In genomic region chr1:44831516-44831915, GRCh38 we compare ENCODE assay signal across 31 cellular contexts. TPM values are rescaled to one million over a fixed set of nuclear protein-coding genes. Genes with fewer than 3 reads are reported as not detected.
DNase-seq lines count a peak whose midpoint lies in the region; ATAC-seq and TF ChIP-seq lines count a peak whose summit lies in the region.
"Had no signal": no experiment of that assay in that cellular context is flagged by ENCODE, and none has a peak within 500 bp of the region (broad histone marks: within the 10 kb centered on the region; RNA-seq: fewer than 3 reads in every experiment).

No MANE protein-coding gene starts in this region.

- H3K27ac Mint-ChIP-seq in activated CD8-positive, alpha-beta T cell treated with anti-CD3 and anti-CD28 coated beads, Interleukin-2, amount 10 ng/mL, durations not matched to agents 7 days and 5 days = no peak overlapping the region
- H3K27ac Mint-ChIP-seq: activated CD4-positive, alpha-beta T cell treated with anti-CD3 and anti-CD28 coated beads, Interleukin-2, amount 10 ng/mL, durations not matched to agents 24 days and 14 days; activated CD8-positive, alpha-beta memory T cell treated with anti-CD3 and anti-CD28 coated beads, Interleukin-2, amount 10 ng/mL, durations not matched to agents 7 days and 5 days; CD8-positive, alpha-beta T cell; H9; stimulated activated memory B cell treated with anti-CD40 and anti-IgM and Interleukin-4, amounts not matched to agents 10 μg/mL and 1 μg/mL and 100 μg/mL, for 72 hours had no signal

- no peak for TF ChIP-seq CTCF in HEK293 (tag by site-specific recombination; IDR thresholded peaks at IDR 0.05)

- POLR2A ChIA-PET in HEK293 (lab: Yijun Ruan, JAX) = interaction anchor here (0.9 to 3.4 kb wide), 4 partner anchors 10 to 31 kb away, joined by 4 to 9 read pairs (median 8); partner anchors contain the start of genes PLK3 and PTCH2
- POLR2A ChIA-PET in activated CD8-positive, alpha-beta T cell treated with anti-CD3 and anti-CD28 coated beads, Interleukin-2, amount 10 ng/mL, durations not matched to agents 7 days and 5 days (lab: Charles Lee) = interaction anchor here (0.5 to 16.3 kb wide), 7 partner anchors 11 to 651 kb away, joined by 3 to 564 read pairs (median 5); partner anchors contain the start of genes RNU5D-1 and UROD

- peaks cover 8% of the 10 kb centered on the region for H3K4me1 Mint-ChIP-seq in activated CD8-positive, alpha-beta T cell treated with anti-CD3 and anti-CD28 coated beads, Interleukin-2, amount 10 ng/mL, durations not matched to agents 7 days and 5 days (ENCODE audit: low read depth)

- H3K4me3 Mint-ChIP-seq in activated CD8-positive, alpha-beta T cell treated with anti-CD3 and anti-CD28 coated beads, Interleukin-2, amount 10 ng/mL, durations not matched to agents 7 days and 5 days = no peak overlapping the region
- H3K4me3 Mint-ChIP-seq: activated CD4-positive, alpha-beta T cell treated with anti-CD3 and anti-CD28 coated beads, Interleukin-2, amount 10 ng/mL, durations not matched to agents 24 days and 14 days; activated CD8-positive, alpha-beta memory T cell treated with anti-CD3 and anti-CD28 coated beads, Interleukin-2, amount 10 ng/mL, durations not matched to agents 7 days and 5 days; CD8-positive, alpha-beta T cell; central memory CD8-positive, alpha-beta T cell; H9; stimulated activated memory B cell treated with anti-CD40 and anti-IgM and Interleukin-4, amounts not matched to agents 10 μg/mL and 1 μg/mL and 100 μg/mL, for 72 hours had no signal

- no peak overlapping the region for H3K4me3 ChIP-seq in HEK293 (ENCODE audit: low read depth, low read length)
- H3K4me3 ChIP-seq in SK-N-MC = peak overlapping the region; percentile 23; the same call in 1 of the 2 replicates
- H3K4me3 ChIP-seq: right lobe of liver, suprapubic skin, uterus had no signal

- no peaks in the 10 kb centered on the region for H3K9me3 Mint-ChIP-seq in activated CD8-positive, alpha-beta T cell treated with anti-CD3 and anti-CD28 coated beads, Interleukin-2, amount 10 ng/mL, durations not matched to agents 7 days and 5 days (ENCODE audit: insufficient read depth)
- H3K9me3 Mint-ChIP-seq: activated CD4-positive, alpha-beta T cell treated with anti-CD3 and anti-CD28 coated beads, Interleukin-2, amount 10 ng/mL, durations not matched to agents 24 days and 14 days; CD8-positive, alpha-beta T cell; central memory CD8-positive, alpha-beta T cell; H9; stimulated activated memory B cell treated with anti-CD40 and anti-IgM and Interleukin-4, amounts not matched to agents 10 μg/mL and 1 μg/mL and 100 μg/mL, for 72 hours had no signal

- no peaks in the 10 kb centered on the region for H3K36me3 Mint-ChIP-seq in activated CD8-positive, alpha-beta T cell treated with anti-CD3 and anti-CD28 coated beads, Interleukin-2, amount 10 ng/mL, durations not matched to agents 7 days and 5 days (ENCODE audit: low read depth)
- H3K36me3 Mint-ChIP-seq: activated CD8-positive, alpha-beta memory T cell treated with anti-CD3 and anti-CD28 coated beads, Interleukin-2, amount 10 ng/mL, durations not matched to agents 7 days and 5 days; CD8-positive, alpha-beta T cell; stimulated activated memory B cell treated with anti-CD40 and anti-IgM and Interleukin-4, amounts not matched to agents 10 μg/mL and 1 μg/mL and 100 μg/mL, for 72 hours had no signal

- peaks cover 0 to 27% of the 10 kb centered on the region in 2 experiments; a peak in 1 of 3 replicates for H3K36me3 ChIP-seq in HEK293 (ENCODE audit: control insufficient read depth in 2 of 2, insufficient read depth in 1 of 2, low read length in 2 of 2)
- H3K36me3 ChIP-seq in SK-N-MC (ENCODE audit: insufficient read depth, low read length) = no peaks in the 10 kb centered on the region
- H3K36me3 ChIP-seq: right lobe of liver, suprapubic skin, uterus, WERI-Rb-1 had no signal

- H3K9me3 ChIP-seq in HEK293 (ENCODE audit: control insufficient read depth, insufficient read depth, low read depth, low read length) (no peaks in the 10 kb centered on the region), SK-N-MC (ENCODE audit: low read depth, low read length) (no peaks in the 10 kb centered on the region)
- H3K9me3 ChIP-seq: right lobe of liver, suprapubic skin, uterus had no signal

- DNase-seq in NCI-H1436 (lab: John Stamatoyannopoulos, UW) (peak; percentile 39), NCI-H1436 treated with DMSO at 0.1 percent for 48 hours (lab: John Stamatoyannopoulos, UW) (no peak), SK-N-MC (ENCODE audit: low read depth, low spot score) (no peak), posterior vena cava (ENCODE audit: low spot score) (peak; percentile 75)
- DNase-seq in activated CD8-positive, alpha-beta T cell treated with anti-CD3 and anti-CD28 coated beads, Interleukin-2, amount 10 ng/mL, durations not matched to agents 7 days and 5 days = no peak
- no peak for DNase-seq in stimulated activated naive CD4-positive, alpha-beta T cell (lab: John Stamatoyannopoulos, UW)
- DNase-seq: activated CD4-positive, alpha-beta T cell treated with anti-CD3 and anti-CD28 coated beads, Interleukin-2, amount 10 ng/mL, durations not matched to agents 24 days and 14 days; activated CD8-positive, alpha-beta memory T cell treated with anti-CD3 and anti-CD28 coated beads, Interleukin-2, amount 10 ng/mL, durations not matched to agents 7 days and 5 days; activated naive CD4-positive, alpha-beta T cell treated with Interleukin-2 at 50 U/mL for 16 hours; AML-193; CD8-positive, alpha-beta T cell; DMS153; hypothalamus; MV-4-11; NCI-H2029; NCI-H526; SHP77; stimulated activated CD4-positive, alpha-beta T cell treated with anti-CD3 and anti-CD28 coated beads, Interleukin-4, amount 100 ng/mL, for 24 hours; SW 1271; T-helper 9 cell; uterus; WERI-Rb-1 had no signal

- no peak for ATAC-seq in HG03378 (IDR thresholded peaks at IDR 0.05; ENCODE audit: unreplicated experiment)
- ATAC-seq in activated CD8-positive, alpha-beta T cell treated with anti-CD3 and anti-CD28 coated beads, Interleukin-2, amount 10 ng/mL, durations not matched to agents 7 days and 5 days = no peak
- ATAC-seq: activated CD8-positive, alpha-beta memory T cell treated with anti-CD3 and anti-CD28 coated beads, Interleukin-2, amount 10 ng/mL, durations not matched to agents 7 days and 5 days; CD8-positive, alpha-beta T cell; right lobe of liver; stimulated activated memory B cell treated with anti-CD40 and anti-IgM and Interleukin-4, amounts not matched to agents 10 μg/mL and 1 μg/mL and 100 μg/mL, for 72 hours had no signal

- intact Hi-C loops in posterior vena cava (cut with DNase I) = loop anchor here (10.0 kb wide), 2 partner anchors 47 to 183 kb away; partner anchors contain the start of genes BEST4 (in 1 of the 2), HECTD3 (in 1 of the 2) and UROD (in 1 of the 2)

- H3K27ac ChIP-seq in HEK293 (ENCODE audit: extremely low read depth, low read depth, low read length) (0 out of 2 replicates have a peak overlapping the region, but pooled peaks have one; percentile 29), SK-N-MC (peak overlapping the region; percentile 49)
- H3K27ac ChIP-seq: right lobe of liver, suprapubic skin, uterus, WERI-Rb-1 had no signal

- CTCF ChIA-PET in HEK293 (lab: Yijun Ruan, JAX) = interaction anchor here (0.6 to 1.5 kb wide), 3 partner anchors 37 to 399 kb away, joined by 3 to 6 read pairs (median 3); no protein-coding TSS in a partner anchor
- CTCF ChIA-PET in activated CD8-positive, alpha-beta T cell treated with anti-CD3 and anti-CD28 coated beads, Interleukin-2, amount 10 ng/mL, durations not matched to agents 7 days and 5 days (lab: Charles Lee) = interaction anchor here (0.9 to 1.7 kb wide), 2 partner anchors 10 to 33 kb away, joined by 3 to 5 read pairs; no protein-coding TSS in a partner anchor

- peak overlapping the region; percentile 56 for H3K9ac ChIP-seq in SK-N-MC (ENCODE audit: insufficient read length)

- no peaks in the 10 kb centered on the region for H3K27me3 Mint-ChIP-seq in activated CD8-positive, alpha-beta T cell treated with anti-CD3 and anti-CD28 coated beads, Interleukin-2, amount 10 ng/mL, durations not matched to agents 7 days and 5 days (ENCODE audit: low read depth)
- H3K27me3 Mint-ChIP-seq: activated CD4-positive, alpha-beta T cell treated with anti-CD3 and anti-CD28 coated beads, Interleukin-2, amount 10 ng/mL, durations not matched to agents 24 days and 14 days; activated CD8-positive, alpha-beta memory T cell treated with anti-CD3 and anti-CD28 coated beads, Interleukin-2, amount 10 ng/mL, durations not matched to agents 7 days and 5 days; central memory CD8-positive, alpha-beta T cell; stimulated activated memory B cell treated with anti-CD40 and anti-IgM and Interleukin-4, amounts not matched to agents 10 μg/mL and 1 μg/mL and 100 μg/mL, for 72 hours had no signal

- H3K4me1 ChIP-seq in HEK293 (ENCODE audit: control insufficient read depth, insufficient read depth, low read length) = peaks cover 11% of the 10 kb centered on the region
- H3K4me1 ChIP-seq: right lobe of liver, uterus had no signal

TF ChIP-seq in HEK293, 187 proteins besides CTCF, POLR2A, EP300 and RAD21 (continues in another document):
- peak; percentile 84 for TF ChIP-seq ZBTB20 (tag by site-specific recombination; IDR thresholded peaks at IDR 0.05)

RNA-seq across cellular contexts. Expression of gene PTCH2, which starts 11.5 kb away (rescaled TPM):
- 1 to 10 TPM; 1.6 to 2.1 TPM for total RNA-seq in posterior vena cava
- total RNA-seq in activated CD8-positive, alpha-beta T cell treated with anti-CD3 and anti-CD28 coated beads, Interleukin-2, amount 10 ng/mL, durations not matched to agents 7 days and 5 days = 1 to 10 TPM; 1.3 to 1.4 TPM

RNA-seq across cellular contexts. Expression of gene BTBD19, which starts 23.2 kb away (rescaled TPM):
- 10 to 100 TPM; 13.5 to 22.2 TPM for total RNA-seq in posterior vena cava
- total RNA-seq in activated CD8-positive, alpha-beta T cell treated with anti-CD3 and anti-CD28 coated beads, Interleukin-2, amount 10 ng/mL, durations not matched to agents 7 days and 5 days = 1 to 10 TPM; 4.5 to 8.8 TPM

RNA-seq across cellular contexts. Expression of gene DYNLT4, which starts 24.4 kb away (rescaled TPM):
- not detected for total RNA-seq in posterior vena cava
- 1 to 10 TPM; 1.8 to 2.3 TPM for total RNA-seq in activated CD8-positive, alpha-beta T cell treated with anti-CD3 and anti-CD28 coated beads, Interleukin-2, amount 10 ng/mL, durations not matched to agents 7 days and 5 days
- total RNA-seq: activated CD4-positive, alpha-beta T cell treated with anti-CD3 and anti-CD28 coated beads, Interleukin-2, amount 10 ng/mL, durations not matched to agents 24 days and 14 days; H9; suprapubic skin had no signal

RNA-seq across cellular contexts. Expression of gene PLK3, which starts 31.3 kb away (rescaled TPM):
- total RNA-seq in posterior vena cava = 10 to 100 TPM; 20.1 to 32.7 TPM
- total RNA-seq in activated CD8-positive, alpha-beta T cell treated with anti-CD3 and anti-CD28 coated beads, Interleukin-2, amount 10 ng/mL, durations not matched to agents 7 days and 5 days = 10 to 100 TPM; 64.8 to 68.0 TPM

RNA-seq across cellular contexts. Expression of gene BEST4, which starts 43.5 kb away (rescaled TPM):
- under 1 TPM; 0.37 to 0.38 TPM for total RNA-seq in posterior vena cava
- total RNA-seq in activated CD8-positive, alpha-beta T cell treated with anti-CD3 and anti-CD28 coated beads, Interleukin-2, amount 10 ng/mL, durations not matched to agents 7 days and 5 days = under 1 TPM; 0.26 to 0.42 TPM
- total RNA-seq: dermis microvascular lymphatic vessel endothelial cell, endothelial cell of umbilical vein had no signal

Comparison
In these comparisons a context has a peak if more than half of its experiments do, and no peak if none do; other contexts are left out.
1. DNase-seq: peak in NCI-H1436 (single experiment) and posterior vena cava (single experiment); none in NCI-H1436 treated with DMSO at 0.1 percent for 48 hours (single experiment), SK-N-MC (single experiment), activated CD8-positive, alpha-beta T cell treated with anti-CD3 and anti-CD28 coated beads, Interleukin-2, amount 10 ng/mL, durations not matched to agents 7 days and 5 days (single experiment) and stimulated activated naive CD4-positive, alpha-beta T cell (0 of 6).